Comparison of ENCODE assay signal across 15 cellular contexts in genomic region chr20:40955326-40955725, GRCh38.
A peak's percentile ranks its signal among the peaks of the same experiment; 100 is the strongest.
DNase-seq lines count a peak whose midpoint lies in the region; ATAC-seq and TF ChIP-seq lines count a peak whose summit lies in the region.
"Had no signal": no experiment of that assay in that cellular context is flagged by ENCODE, and none has a peak within 500 bp of the region (broad histone marks: within the 10 kb centered on the region; RNA-seq: fewer than 3 reads in every experiment).

No MANE protein-coding gene starts in this region.

- peak; percentile 41 for DNase-seq in activated CD8-positive, alpha-beta memory T cell treated with anti-CD3 and anti-CD28 coated beads for 24 hours
- DNase-seq in activated CD8-positive, alpha-beta memory T cell treated with anti-CD3 and anti-CD28 coated beads, Interleukin-2, amount 50 U/mL, for 4 hours: no peak
- DNase-seq in islet precursor cell (peak; percentile 26), type B pancreatic cell (ENCODE audit: extremely low spot score, unreplicated experiment) (peak; percentile 34), iPS-NIHi11 (ENCODE audit: low spot score) (no peak), NCI-H2196 (lab: John Stamatoyannopoulos, UW; ENCODE audit: unreplicated experiment) (no peak)
- DNase-seq: COR-L47, DMS153, GF-D8, GM23248 had no signal

- peaks cover 26% of the 10 kb centered on the region for H3K27me3 Mint-ChIP-seq in type B pancreatic cell

- H3K4me1 Mint-ChIP-seq in type B pancreatic cell (ENCODE audit: unreplicated experiment): peaks cover 6% of the 10 kb centered on the region

- no peak overlapping the region for H3K27ac Mint-ChIP-seq in type B pancreatic cell
- H3K27ac Mint-ChIP-seq: CD14-positive monocyte; CD8-positive, alpha-beta T cell; IgD-negative memory B cell had no signal

- no peak overlapping the region for H3K4me3 Mint-ChIP-seq in type B pancreatic cell
- H3K4me3 Mint-ChIP-seq: CD14-positive monocyte; CD8-positive, alpha-beta T cell had no signal

- H3K9me3 Mint-ChIP-seq in type B pancreatic cell: no peaks in the 10 kb centered on the region
- H3K9me3 Mint-ChIP-seq: CD8-positive, alpha-beta T cell had no signal

- no peak for ATAC-seq in GM21447 (IDR thresholded peaks at IDR 0.05; ENCODE audit: unreplicated experiment)
- ATAC-seq: CD8-positive, alpha-beta T cell; HCT116 had no signal

- no peaks in the 10 kb centered on the region for H3K36me3 Mint-ChIP-seq in type B pancreatic cell
- H3K36me3 Mint-ChIP-seq: CD14-positive monocyte; CD8-positive, alpha-beta T cell; IgD-negative memory B cell had no signal

- TF ChIP-seq CTCF in type B pancreatic cell (conservative IDR thresholded peaks at IDR 0.05): no peak

Comparison
In these comparisons a context has a peak if more than half of its experiments do, and no peak if none do; other contexts are left out.
1. DNase-seq: peak in activated CD8-positive, alpha-beta memory T cell treated with anti-CD3 and anti-CD28 coated beads for 24 hours (single experiment), islet precursor cell (single experiment) and type B pancreatic cell (single experiment); none in activated CD8-positive, alpha-beta memory T cell treated with anti-CD3 and anti-CD28 coated beads, Interleukin-2, amount 50 U/mL, for 4 hours (single experiment), iPS-NIHi11 (single experiment) and NCI-H2196 (single experiment).